Comparison of ENCODE assay signal across 8 cellular contexts in the genomic region with DNA sequence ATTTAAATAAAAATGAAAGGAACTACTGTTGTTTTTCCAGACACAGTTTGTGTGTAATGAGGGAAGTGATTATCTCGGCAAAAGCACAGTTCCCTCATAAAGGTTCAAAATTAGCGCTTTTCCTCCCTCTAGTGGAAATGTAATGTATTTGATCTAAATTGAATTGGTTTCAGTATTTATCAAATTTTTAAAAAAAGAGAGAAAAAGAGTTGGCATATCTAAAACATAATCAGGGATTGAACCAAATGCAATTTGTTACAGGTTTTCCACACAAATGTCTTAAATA. TPM values are rescaled to one million over a fixed set of nuclear protein-coding genes. Genes with fewer than 3 reads are reported as not detected.
DNase-seq lines count a peak whose midpoint lies in the region; ATAC-seq and TF ChIP-seq lines count a peak whose summit lies in the region.

No MANE protein-coding gene starts in this region.

- peaks cover 81% of the 10 kb centered on the region for H3K9me3 Mint-ChIP-seq in WTC11

- no peak overlapping the region for H3K4me3 Mint-ChIP-seq in WTC11

- H3K4me1 Mint-ChIP-seq in WTC11: no peaks in the 10 kb centered on the region

- peak in 4 of 7 experiments; percentile 31 to 43 (median 34) for TF ChIP-seq CTCF in body of pancreas (IDR thresholded peaks at IDR 0.05)
- TF ChIP-seq CTCF in lower lobe of right lung (IDR thresholded peaks at IDR 0.05): peak; percentile 50
- no peak for TF ChIP-seq CTCF in WTC11 (IDR thresholded peaks at IDR 0.05)

- DNase-seq in DMS53 (lab: John Stamatoyannopoulos, UW): peak; percentile 59
- DNase-seq in NCI-H1436 (lab: John Stamatoyannopoulos, UW): peak; percentile 44
- no peak for DNase-seq in body of pancreas
- DNase-seq in lower lobe of right lung: no peak
- DNase-seq in WTC11 (ENCODE audit: low spot score): no peak

- 7 to 16% methylated on average over 2 of the region's 2 CpGs for WGBS in body of pancreas, 2 donors

- ATAC-seq in body of pancreas (no peak), lower lobe of right lung (peak in 1 of 2 donors; percentile 64), GM19035 (IDR thresholded peaks at IDR 0.05; ENCODE audit: unreplicated experiment) (no peak), HG02642 (IDR thresholded peaks at IDR 0.05; ENCODE audit: poor library complexity, unreplicated experiment) (no peak), GM21447 (IDR thresholded peaks at IDR 0.05; ENCODE audit: unreplicated experiment) (no peak), WTC11 (no peak)

- no peak for TF ChIP-seq POLR2A in body of pancreas (IDR thresholded peaks at IDR 0.05)

- intact Hi-C loops in body of pancreas (cut with DNase I): no loop called here
- intact Hi-C loops in lower lobe of right lung (cut with DNase I): no loop called here

- H3K4me1 ChIP-seq in body of pancreas: peaks cover 3% of the 10 kb centered on the region
- H3K4me1 ChIP-seq in lower lobe of right lung: peaks cover 19% of the 10 kb centered on the region

- H3K9me3 ChIP-seq in body of pancreas (no peaks in the 10 kb centered on the region), lower lobe of right lung (peaks cover 10% of the 10 kb centered on the region)

- H3K27me3 ChIP-seq in body of pancreas: no peaks in the 10 kb centered on the region
- no peaks in the 10 kb centered on the region for H3K27me3 ChIP-seq in lower lobe of right lung (ENCODE audit: low read depth)

- H3K36me3 ChIP-seq in body of pancreas (replicated peaks in 1 of 2; ENCODE audit: insufficient read depth in 1 of 2, low read depth in 2 of 2) (no peaks in the 10 kb centered on the region), lower lobe of right lung (no peaks in the 10 kb centered on the region)

- no peak overlapping the region for H3K27ac ChIP-seq in body of pancreas
- no peak overlapping the region for H3K27ac ChIP-seq in lower lobe of right lung

- H3K27ac Mint-ChIP-seq in WTC11: no peak overlapping the region

- CTCF ChIA-PET in WTC11 (lab: Charles Lee): no interaction called here

- H3K27me3 Mint-ChIP-seq in WTC11 (ENCODE audit: low read depth): peaks cover 9% of the 10 kb centered on the region

- H3K36me3 Mint-ChIP-seq in WTC11: peaks cover 59% of the 10 kb centered on the region

- no peak overlapping the region for H3K4me3 ChIP-seq in body of pancreas
- H3K4me3 ChIP-seq in lower lobe of right lung: no peak overlapping the region

- POLR2A ChIA-PET in WTC11 (lab: Charles Lee): no interaction called here

TF ChIP-seq in WTC11, 78 proteins besides CTCF, POLR2A, EP300 and RAD21:
- TF ChIP-seq ZNF219 (CRISPR knock-in tag; IDR thresholded peaks at IDR 0.05; ENCODE audit: borderline replicate concordance) (no peak), SMAD4 (CRISPR knock-in tag; IDR thresholded peaks at IDR 0.05) (no peak), NFE2L1 (CRISPR knock-in tag; IDR thresholded peaks at IDR 0.05) (no peak), ZNF263 (CRISPR knock-in tag; IDR thresholded peaks at IDR 0.05; ENCODE audit: low read depth) (no peak), OVOL2 (CRISPR knock-in tag; IDR thresholded peaks at IDR 0.05; ENCODE audit: borderline replicate concordance) (no peak), ZNF423 (CRISPR knock-in tag; IDR thresholded peaks at IDR 0.05) (no peak), TEAD4 (CRISPR knock-in tag; IDR thresholded peaks at IDR 0.05) (no peak), NFYB (CRISPR knock-in tag; conservative IDR thresholded peaks at IDR 0.05; ENCODE audit: low read depth) (no peak)
- TF ChIP-seq, protein P1, sequence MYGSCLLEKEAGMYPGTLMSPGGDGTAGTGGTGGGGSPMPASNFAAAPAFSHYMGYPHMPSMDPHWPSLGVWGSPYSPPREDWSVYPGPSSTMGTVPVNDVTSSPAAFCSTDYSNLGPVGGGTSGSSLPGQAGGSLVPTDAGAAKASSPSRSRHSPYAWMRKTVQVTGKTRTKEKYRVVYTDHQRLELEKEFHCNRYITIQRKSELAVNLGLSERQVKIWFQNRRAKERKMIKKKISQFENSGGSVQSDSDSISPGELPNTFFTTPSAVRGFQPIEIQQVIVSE (CRISPR knock-in tag; IDR thresholded peaks at IDR 0.05; ENCODE audit: borderline replicate concordance): no peak
- TF ChIP-seq, protein P2, sequence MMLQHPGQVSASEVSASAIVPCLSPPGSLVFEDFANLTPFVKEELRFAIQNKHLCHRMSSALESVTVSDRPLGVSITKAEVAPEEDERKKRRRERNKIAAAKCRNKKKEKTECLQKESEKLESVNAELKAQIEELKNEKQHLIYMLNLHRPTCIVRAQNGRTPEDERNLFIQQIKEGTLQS (CRISPR knock-in tag; conservative IDR thresholded peaks at IDR 0.05): no peak
- TF ChIP-seq, protein P3, sequence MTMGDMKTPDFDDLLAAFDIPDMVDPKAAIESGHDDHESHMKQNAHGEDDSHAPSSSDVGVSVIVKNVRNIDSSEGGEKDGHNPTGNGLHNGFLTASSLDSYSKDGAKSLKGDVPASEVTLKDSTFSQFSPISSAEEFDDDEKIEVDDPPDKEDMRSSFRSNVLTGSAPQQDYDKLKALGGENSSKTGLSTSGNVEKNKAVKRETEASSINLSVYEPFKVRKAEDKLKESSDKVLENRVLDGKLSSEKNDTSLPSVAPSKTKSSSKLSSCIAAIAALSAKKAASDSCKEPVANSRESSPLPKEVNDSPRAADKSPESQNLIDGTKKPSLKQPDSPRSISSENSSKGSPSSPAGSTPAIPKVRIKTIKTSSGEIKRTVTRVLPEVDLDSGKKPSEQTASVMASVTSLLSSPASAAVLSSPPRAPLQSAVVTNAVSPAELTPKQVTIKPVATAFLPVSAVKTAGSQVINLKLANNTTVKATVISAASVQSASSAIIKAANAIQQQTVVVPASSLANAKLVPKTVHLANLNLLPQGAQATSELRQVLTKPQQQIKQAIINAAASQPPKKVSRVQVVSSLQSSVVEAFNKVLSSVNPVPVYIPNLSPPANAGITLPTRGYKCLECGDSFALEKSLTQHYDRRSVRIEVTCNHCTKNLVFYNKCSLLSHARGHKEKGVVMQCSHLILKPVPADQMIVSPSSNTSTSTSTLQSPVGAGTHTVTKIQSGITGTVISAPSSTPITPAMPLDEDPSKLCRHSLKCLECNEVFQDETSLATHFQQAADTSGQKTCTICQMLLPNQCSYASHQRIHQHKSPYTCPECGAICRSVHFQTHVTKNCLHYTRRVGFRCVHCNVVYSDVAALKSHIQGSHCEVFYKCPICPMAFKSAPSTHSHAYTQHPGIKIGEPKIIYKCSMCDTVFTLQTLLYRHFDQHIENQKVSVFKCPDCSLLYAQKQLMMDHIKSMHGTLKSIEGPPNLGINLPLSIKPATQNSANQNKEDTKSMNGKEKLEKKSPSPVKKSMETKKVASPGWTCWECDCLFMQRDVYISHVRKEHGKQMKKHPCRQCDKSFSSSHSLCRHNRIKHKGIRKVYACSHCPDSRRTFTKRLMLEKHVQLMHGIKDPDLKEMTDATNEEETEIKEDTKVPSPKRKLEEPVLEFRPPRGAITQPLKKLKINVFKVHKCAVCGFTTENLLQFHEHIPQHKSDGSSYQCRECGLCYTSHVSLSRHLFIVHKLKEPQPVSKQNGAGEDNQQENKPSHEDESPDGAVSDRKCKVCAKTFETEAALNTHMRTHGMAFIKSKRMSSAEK (CRISPR knock-in tag; IDR thresholded peaks at IDR 0.05; ENCODE audit: borderline replicate concordance): no peak

RNA-seq across cellular contexts. Expression of a gene that starts 37.5 kb away (rescaled TPM):
- total RNA-seq in body of pancreas: 1 to 10 TPM; 6.7 to 6.9 TPM
- 43.3 TPM for total RNA-seq in lower lobe of right lung
- 0.13 to 0.32 TPM (median 0.16 TPM) in 3 replicates for total RNA-seq in WTC11 (2021)

RNA-seq across cellular contexts. Expression of a gene that starts 49.3 kb away (rescaled TPM):
- total RNA-seq in body of pancreas (1 to 10 TPM in 1 of 2 donors, under 1 TPM in 1; under 0.01 to 1.0 TPM), lower lobe of right lung (21.9 TPM), WTC11 (2021) (not detected in 3 replicates)

Comparison
In these comparisons a context has a peak if more than half of its experiments do, and no peak if none do; other contexts are left out.
1. DNase-seq: peak in DMS53 (single experiment) and NCI-H1436 (single experiment); none in body of pancreas (0 of 4), lower lobe of right lung (single experiment) and WTC11 (single experiment).
2. RNA of a gene that starts 49.3 kb away (total RNA-seq): 21.9 TPM in lower lobe of right lung (single experiment); under 0.01 to 1.0 TPM in body of pancreas and not detected in WTC11; every median in the first group is over 10 times any median in the second.